ENCODE assay signal across 11 cellular contexts in the genomic region with DNA sequence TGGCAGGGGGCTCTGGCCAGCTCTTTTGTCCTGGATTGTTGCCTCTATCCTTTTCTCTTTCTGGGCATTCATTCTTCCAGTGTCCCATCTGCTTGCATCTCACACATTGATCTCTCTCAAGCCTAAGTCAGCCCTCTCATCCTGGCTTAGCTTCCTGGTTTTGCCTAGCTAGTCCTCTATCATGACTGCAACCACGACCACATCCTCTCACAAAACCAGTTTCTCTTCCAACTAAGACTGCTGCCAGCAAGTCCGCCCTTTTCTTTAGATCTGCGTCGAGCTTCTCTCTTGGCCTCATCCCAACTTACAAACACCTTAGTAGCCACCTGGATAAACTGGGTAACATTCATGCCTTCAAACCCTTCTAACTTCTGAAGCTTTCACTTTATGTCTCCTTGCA.
DNase-seq lines count a peak whose midpoint lies in the region; ATAC-seq and TF ChIP-seq lines count a peak whose summit lies in the region.
"Had no signal": no experiment of that assay in that cellular context is flagged by ENCODE, and none has a peak within 500 bp of the region (broad histone marks: within the 10 kb centered on the region; RNA-seq: fewer than 3 reads in every experiment).

No MANE protein-coding gene starts in this region.

- no peak overlapping the region for H3K27ac ChIP-seq in right lobe of liver

- H3K36me3 ChIP-seq in right lobe of liver, result no peaks in the 10 kb centered on the region

- H3K27me3 ChIP-seq in right lobe of liver, result no peaks in the 10 kb centered on the region

- TF ChIP-seq CTCF in fibroblast of mammary gland (conservative IDR thresholded peaks at IDR 0.05; ENCODE audit: control insufficient read depth, insufficient read depth, low read depth, low read length) (no peak), right lobe of liver (IDR thresholded peaks at IDR 0.05) (no peak)

- no peaks in the 10 kb centered on the region for H3K4me1 ChIP-seq in right lobe of liver

- DNase-seq in fibroblast of mammary gland (ENCODE audit: low read depth), result peak; percentile 15
- no peak for DNase-seq in right lobe of liver
- DNase-seq in NCI-H446 (lab: John Stamatoyannopoulos, UW), result no peak
- DNase-seq: activated CD8-positive, alpha-beta memory T cell treated with anti-CD3 and anti-CD28 coated beads, Interleukin-2, amount 50 U/mL, for 48 hours; mesenchymal stem cell; NCI-H2171 treated with DMSO at 0.1 percent for 48 hours had no signal

- no peak overlapping the region for H3K4me3 ChIP-seq in fibroblast of mammary gland (ENCODE audit: control insufficient read depth, low read depth, low read length)
- no peak overlapping the region for H3K4me3 ChIP-seq in right lobe of liver

- ATAC-seq in GM18867 (IDR thresholded peaks at IDR 0.05; ENCODE audit: unreplicated experiment) (peak; percentile 84), GM21447 (IDR thresholded peaks at IDR 0.05; ENCODE audit: unreplicated experiment) (peak; percentile 91), HG03432 (IDR thresholded peaks at IDR 0.05; ENCODE audit: unreplicated experiment) (peak; percentile 85), HG02884 (IDR thresholded peaks at IDR 0.05; ENCODE audit: unreplicated experiment) (no peak), right lobe of liver (no peak)
- ATAC-seq: HepG2 had no signal

- TF ChIP-seq POLR2A in right lobe of liver (IDR thresholded peaks at IDR 0.05), result no peak

- intact Hi-C loops in right lobe of liver (cut with DNase I), result no loop called here

- 48% methylated on average over 4 of the region's 4 CpGs for WGBS in right lobe of liver (ENCODE audit: insufficient coverage, low coverage, low lambda C conversion rate, missing lambda C conversion rate)

- no peaks in the 10 kb centered on the region for H3K9me3 ChIP-seq in right lobe of liver

Comparison
In these comparisons a context has a peak if more than half of its experiments do, and no peak if none do; other contexts are left out.
1. ATAC-seq: peak in GM18867 (single experiment), GM21447 (single experiment) and HG03432 (single experiment); none in HG02884 (single experiment) and right lobe of liver (0 of 4).